Comparison of ENCODE assay signal across 20 cellular contexts in the genomic region with DNA sequence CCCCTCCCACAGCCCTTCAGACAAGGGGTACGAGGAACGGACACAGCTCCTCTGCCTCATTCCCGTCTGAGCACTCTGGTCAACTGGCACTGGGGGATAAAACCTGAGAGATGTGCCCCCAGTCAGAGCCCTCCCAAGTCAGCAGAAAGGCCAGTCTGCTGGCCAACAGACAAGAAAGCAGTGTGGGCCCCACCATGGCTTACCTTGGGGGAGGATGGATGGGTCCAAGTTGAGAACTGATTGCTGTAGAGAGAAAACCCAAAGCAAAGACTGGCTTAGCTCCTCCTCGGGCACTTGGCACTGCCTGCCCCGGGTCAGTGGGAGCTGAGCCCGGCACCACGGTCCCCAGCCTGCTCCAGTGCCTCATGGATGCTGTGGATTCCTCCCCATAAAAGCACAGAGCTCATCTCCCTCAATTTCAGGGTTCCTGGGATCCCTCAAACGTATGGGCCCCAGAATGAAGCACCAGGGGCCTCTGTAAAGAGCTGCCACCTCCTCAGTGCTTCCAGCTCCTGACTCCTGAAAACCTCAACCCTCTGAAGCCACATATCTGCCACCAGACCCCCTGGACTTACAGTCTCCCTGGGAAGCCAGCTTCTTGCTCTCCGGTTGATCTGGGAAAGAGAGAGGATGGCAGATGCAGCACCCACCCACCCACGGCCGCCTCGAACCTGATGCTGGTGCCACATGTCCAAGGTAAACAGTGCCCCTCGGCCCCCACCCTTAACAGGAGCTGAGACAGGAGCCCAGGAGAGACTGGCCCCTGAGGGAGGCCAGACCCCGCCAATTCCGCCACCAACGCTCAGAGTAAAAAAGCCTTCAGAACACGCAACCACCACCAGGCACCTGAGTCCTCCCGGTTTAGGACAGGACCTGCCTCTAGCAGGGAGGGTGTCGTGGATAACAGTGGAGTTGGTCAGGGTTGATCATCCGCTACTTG. TPM values are rescaled to one million over a fixed set of nuclear protein-coding genes. Genes with fewer than 3 reads are reported as not detected.
DNase-seq lines count a peak whose midpoint lies in the region; ATAC-seq, FAIRE-seq and TF ChIP-seq lines count a peak whose summit lies in the region.
"Had no signal": no experiment of that assay in that cellular context is flagged by ENCODE, and none has a peak within 500 bp of the region (broad histone marks: within the 10 kb centered on the region; RNA-seq: fewer than 3 reads in every experiment).

No MANE protein-coding gene starts in this region.

- TF ChIP-seq RAD21 in K562 (CRISPR knock-in tag; conservative IDR thresholded peaks at IDR 0.05 in 1 of 2, IDR thresholded peaks at IDR 0.05 in 1 of 2) = no peak

- peaks cover 58% of the 10 kb centered on the region for H3K36me3 ChIP-seq in CD4-positive, CD25-positive, alpha-beta regulatory T cell (ENCODE audit: control insufficient read depth, insufficient read depth, low read length)
- H3K36me3 ChIP-seq in GM23248 (ENCODE audit: low read depth) = peaks cover 12% of the 10 kb centered on the region; the same call in 1 of the 2 replicates
- H3K36me3 ChIP-seq in K562 (ENCODE audit: control insufficient read depth, insufficient read depth, low read length) = peaks cover 70% of the 10 kb centered on the region
- no peaks in the 10 kb centered on the region for H3K36me3 ChIP-seq in neural progenitor cell

- peaks cover 15% of the 10 kb centered on the region for H3K36me3 Mint-ChIP-seq in CD4-positive, CD25-positive, alpha-beta regulatory T cell
- peaks cover 16% of the 10 kb centered on the region for H3K36me3 Mint-ChIP-seq in neural progenitor cell

- no peak overlapping the region for H3K27ac ChIP-seq in CD4-positive, CD25-positive, alpha-beta regulatory T cell (ENCODE audit: insufficient read depth, low read length, poor library complexity, severe bottlenecking)
- no peak overlapping the region for H3K27ac ChIP-seq in GM23248
- no peak overlapping the region for H3K27ac ChIP-seq in K562 (ENCODE audit: extremely low read depth, low read depth, low read length)
- no peak overlapping the region for H3K27ac ChIP-seq in neural progenitor cell
- H3K27ac ChIP-seq: hepatocyte, pancreas, tibial artery had no signal

- no peak for FAIRE-seq in K562 (lab: Jason Lieb, UNC)
- FAIRE-seq: pancreas had no signal

- H3K27me3 Mint-ChIP-seq in CD4-positive, CD25-positive, alpha-beta regulatory T cell = no peaks in the 10 kb centered on the region
- peaks cover 14% of the 10 kb centered on the region for H3K27me3 Mint-ChIP-seq in neural progenitor cell (ENCODE audit: insufficient read depth, low read depth)
- H3K27me3 Mint-ChIP-seq: activated naive CD4-positive, alpha-beta T cell treated with anti-CD3 and anti-CD28 coated beads, Interleukin-2, amount 50 U/mL, for 24 hours had no signal

- POLR2A ChIA-PET in K562 (lab: Yijun Ruan, JAX) = interaction anchor here (1.0 kb wide), 1 partner anchor 317 kb away, joined by 3 read pairs; no protein-coding TSS in a partner anchor

- H4K20me1 ChIP-seq in GM23248 (ENCODE audit: insufficient read depth) (peaks cover 11% of the 10 kb centered on the region), K562 (replicated peaks; ENCODE audit: control insufficient read depth, insufficient read depth, low read length) (peaks cover 54% of the 10 kb centered on the region), neural progenitor cell (ENCODE audit: low read depth) (peaks cover 78% of the 10 kb centered on the region)

- TF ChIP-seq EP300 in K562 (IDR thresholded peaks at IDR 0.05; ENCODE audit: low read length) = no peak

- H3K79me2 ChIP-seq in GM23248 (ENCODE audit: insufficient read depth) (peaks cover 68% of the 10 kb centered on the region), K562 (ENCODE audit: control insufficient read depth, insufficient read depth, low read length) (peaks cover 63% of the 10 kb centered on the region), neural progenitor cell (ENCODE audit: low read depth) (peaks cover 74% of the 10 kb centered on the region)

- peaks cover 11% of the 10 kb centered on the region for H3K9me1 ChIP-seq in K562 (ENCODE audit: control insufficient read depth, insufficient read depth, low read length)

- no peaks in the 10 kb centered on the region for H3K27me3 ChIP-seq in CD4-positive, CD25-positive, alpha-beta regulatory T cell (ENCODE audit: control insufficient read depth, insufficient read depth, low read length)
- no peaks in the 10 kb centered on the region for H3K27me3 ChIP-seq in GM23248 (replicated peaks; ENCODE audit: insufficient read depth)
- H3K27me3 ChIP-seq in K562 (ENCODE audit: control insufficient read depth in 2 of 2, insufficient read depth in 2 of 2, low read length in 2 of 2) = no peaks in the 10 kb centered on the region
- no peaks in the 10 kb centered on the region for H3K27me3 ChIP-seq in neural progenitor cell
- H3K27me3 ChIP-seq: hepatocyte, pancreas, tibial artery had no signal

- TF ChIP-seq CTCF in K562 (IDR thresholded peaks at IDR 0.05 in 2 of 3, conservative IDR thresholded peaks at IDR 0.05 in 1 of 3; ENCODE audit: insufficient read depth in 2 of 3, low read depth in 1 of 3, low read length in 3 of 3) (no peak), neural progenitor cell (IDR thresholded peaks at IDR 0.05) (no peak)

- no peaks in the 10 kb centered on the region for H3K9me3 Mint-ChIP-seq in CD4-positive, CD25-positive, alpha-beta regulatory T cell
- no peaks in the 10 kb centered on the region for H3K9me3 Mint-ChIP-seq in neural progenitor cell
- H3K9me3 Mint-ChIP-seq: activated naive CD4-positive, alpha-beta T cell treated with anti-CD3 and anti-CD28 coated beads, Interleukin-2, amount 50 U/mL, for 24 hours; CD8-positive, alpha-beta memory T cell had no signal

- no peaks in the 10 kb centered on the region; the same call in 1 of the 2 replicates for H3F3A ChIP-seq in GM23248 (ENCODE audit: insufficient read depth)
- H3F3A ChIP-seq in neural progenitor cell (ENCODE audit: low read depth) = peaks cover 18% of the 10 kb centered on the region

- peaks cover 33% of the 10 kb centered on the region for H3K4me1 ChIP-seq in CD4-positive, CD25-positive, alpha-beta regulatory T cell (ENCODE audit: control insufficient read depth, insufficient read depth, low read length, poor library complexity, severe bottlenecking)
- H3K4me1 ChIP-seq in GM23248 (ENCODE audit: insufficient read depth) (peaks cover 12% of the 10 kb centered on the region), K562 (replicated peaks in 1 of 2; ENCODE audit: control insufficient read depth in 2 of 2, insufficient read depth in 2 of 2, low read length in 2 of 2) (peaks cover 16 to 51% of the 10 kb centered on the region in 2 experiments), neural progenitor cell (peaks cover 13% of the 10 kb centered on the region)

- CTCF ChIA-PET in K562 (lab: Yijun Ruan, JAX; ENCODE audit: low intra/inter-chr PET ratio) = no interaction called here

- 78 to 81% methylated on average over 19 to 20 of the region's 20 CpGs for WGBS in GM23248 (ENCODE audit: low coverage in 1 of 2, low lambda C conversion rate in 2 of 2, missing lambda C conversion rate in 2 of 2), 2 experiments
- WGBS in K562 (ENCODE audit: insufficient coverage, low coverage, missing lambda C conversion rate) = 91% methylated on average over 14 of the region's 20 CpGs

- peak overlapping the region; percentile 94 for H3K9ac ChIP-seq in GM23248
- peak overlapping the region in 1 of 2 experiments; percentile 46; a peak in 3 of 4 replicates for H3K9ac ChIP-seq in K562 (ENCODE audit: insufficient read depth in 1 of 2, low read depth in 2 of 2, low read length in 2 of 2)
- H3K9ac ChIP-seq in neural progenitor cell = peak overlapping the region; percentile 47

- BruUV-seq in K562 (replicated peaks; lab: Mats Ljungman, UMichigan) = no TSS peak

- peak overlapping the region in 1 of 4 donors; percentile 88 for H3K4me3 Mint-ChIP-seq in CD4-positive, CD25-positive, alpha-beta regulatory T cell
- peak overlapping the region; percentile 48 for H3K4me3 Mint-ChIP-seq in neural progenitor cell

- no peak overlapping the region for H2AFZ ChIP-seq in GM23248
- H2AFZ ChIP-seq in K562 (ENCODE audit: low read depth, low read length) = no peak overlapping the region
- no peak overlapping the region for H2AFZ ChIP-seq in neural progenitor cell (replicated peaks)
- H2AFZ ChIP-seq: hepatocyte had no signal

- intact Hi-C loops in K562 (cut with micrococcal nuclease) = loop anchor here (10.0 kb wide), 2 partner anchors 107 to 257 kb away; no protein-coding TSS in a partner anchor

- no peak overlapping the region for H3K4me3 ChIP-seq in CD4-positive, CD25-positive, alpha-beta regulatory T cell (ENCODE audit: low read depth, low read length)
- H3K4me3 ChIP-seq in GM23248 (no peak overlapping the region), K562 (no peak overlapping the region), neural progenitor cell (no peak overlapping the region)
- H3K4me3 ChIP-seq: hepatocyte, pancreas, tibial artery had no signal

- in situ Hi-C loops in GM23248 (cut with MboI) (no loop called here), K562 (cut with MboI) (no loop called here)

- no peaks in the 10 kb centered on the region for H3K9me2 ChIP-seq in GM23248 (ENCODE audit: insufficient read depth)

- no peak for DNase-seq in CD4-positive, CD25-positive, alpha-beta regulatory T cell
- DNase-seq in GM23248 (no peak), K562 (ENCODE audit: extremely low read depth in 1 of 4, low spot score in 3 of 4) (no peak), neural progenitor cell (ENCODE audit: low spot score) (no peak), DMS 273 treated with DMSO at 0.1 percent for 48 hours (lab: John Stamatoyannopoulos, UW) (no peak)
- DNase-seq: CD8-positive, alpha-beta memory T cell; effector CD4-positive, alpha-beta T cell; GOT3; kidney glomerular epithelial cell; NCI-H146; pancreas; T-helper 2 cell; tibial artery had no signal

- no peak overlapping the region for H3K4me2 ChIP-seq in GM23248 (ENCODE audit: unreplicated experiment)
- H3K4me2 ChIP-seq in K562 (ENCODE audit: insufficient read depth, low read length) = no peak overlapping the region
- peak overlapping the region; percentile 82 for H3K4me2 ChIP-seq in neural progenitor cell

- ATAC-seq in CD4-positive, CD25-positive, alpha-beta regulatory T cell (ENCODE audit: low read depth in 2 of 2) = no peak
- ATAC-seq in K562 (no peak), GM18502 (IDR thresholded peaks at IDR 0.05; ENCODE audit: poor library complexity, unreplicated experiment) (no peak), GM18511 (IDR thresholded peaks at IDR 0.05; ENCODE audit: unreplicated experiment) (no peak)
- ATAC-seq: activated CD4-positive, CD25-positive, alpha-beta regulatory T cell treated with anti-CD3 and anti-CD28 coated beads, Interleukin-2, amount 50 U/mL, for 24 hours; pancreas had no signal

- TF ChIP-seq POLR2A in K562 (conservative IDR thresholded peaks at IDR 0.05) = no peak

- no peaks in the 10 kb centered on the region for H3K9me3 ChIP-seq in CD4-positive, CD25-positive, alpha-beta regulatory T cell (ENCODE audit: control insufficient read depth in 2 of 2, low read length in 2 of 2)
- H3K9me3 ChIP-seq in GM23248 (ENCODE audit: low read depth) = no peaks in the 10 kb centered on the region
- H3K9me3 ChIP-seq in K562 (replicated peaks; ENCODE audit: control insufficient read depth, insufficient read depth, low read depth, low read length) = no peaks in the 10 kb centered on the region
- H3K9me3 ChIP-seq in neural progenitor cell (ENCODE audit: low read depth) = no peaks in the 10 kb centered on the region
- H3K9me3 ChIP-seq: pancreas, tibial artery had no signal

- H3K4me1 Mint-ChIP-seq in CD4-positive, CD25-positive, alpha-beta regulatory T cell = peaks cover 0 to 43% (median 22%) of the 10 kb centered on the region in 4 donors
- H3K4me1 Mint-ChIP-seq in neural progenitor cell = peaks cover 28% of the 10 kb centered on the region

- peak overlapping the region in 2 of 3 donors; percentile 5 to 20 for H3K27ac Mint-ChIP-seq in CD4-positive, CD25-positive, alpha-beta regulatory T cell
- no peak overlapping the region for H3K27ac Mint-ChIP-seq in neural progenitor cell
- H3K27ac Mint-ChIP-seq: activated naive CD4-positive, alpha-beta T cell treated with anti-CD3 and anti-CD28 coated beads, Interleukin-2, amount 50 U/mL, for 24 hours had no signal

RNA-seq across cellular contexts. Expression of a gene that starts 3.3 kb away (rescaled TPM):
- total RNA-seq in CD4-positive, CD25-positive, alpha-beta regulatory T cell = 156 TPM
- 10 to 100 TPM in 3 of 4 donors, 1 to 10 TPM in 1; 9.1 to 20.3 (median 11.4) TPM for polyA plus RNA-seq in CD4-positive, CD25-positive, alpha-beta regulatory T cell
- 55.1 and 61.6 TPM in 2 replicates for total RNA-seq in GM23248 (2014; rRNA removed; shearing (Covaris generic))
- polyA plus RNA-seq in GM23248 (2016; fragmentation: Nextera tagmentation; extraction: Ambion mirVana) (16.9 and 17.3 TPM in 2 replicates), K562 (2011; rRNA removed) (93.1 and 118 TPM in 2 replicates), K562 (2014; fragmentation: Illumina TruSeq; extraction: Trizol) (215 and 288 TPM in 2 replicates), K562 (2014; fragmentation: Nextera tagmentation; extraction: Ambion mirVana) (1 to 10 TPM; 4.2 to 5.7 TPM), K562 (2014; rRNA removed) (313 and 329 TPM in 2 replicates)
- total RNA-seq in K562 (2011; cell fraction: chromatin; rRNA removed; ENCODE audit: low replicate concordance) = 186 and 376 TPM in 2 replicates
- 235 and 244 TPM in 2 replicates for total RNA-seq in K562 (2011; cell fraction: nucleolus; rRNA removed)
- total RNA-seq in K562 (2011; cell fraction: nucleoplasm; rRNA removed) = 196 TPM in 2 replicates
- total RNA-seq in K562 (2014; rRNA removed) (183 and 227 TPM in 2 replicates), K562 (2014; rRNA removed; fragmentation: Illumina TruSeq; extraction: Trizol) (94.5 and 97.2 TPM in 2 replicates), K562 (2015; rRNA removed; fragmentation: Illumina TruSeq; extraction: Trizol) (139 and 150 TPM in 2 replicates), K562 (2021) (519 and 564 TPM in 2 replicates), neural progenitor cell (ENCODE audit: low replicate concordance) (136 and 283 TPM in 2 replicates)
- 82.9 and 159 TPM in 2 replicates for polyA plus RNA-seq in K562 (2011; cell fraction: cytosol; rRNA removed)
- polyA plus RNA-seq in K562 (2011; cell fraction: nucleus; rRNA removed) = 172 and 201 TPM in 2 replicates
- polyA plus RNA-seq in K562 (2012) = 307 and 455 TPM in 2 replicates
- 136 and 150 TPM in 2 replicates for polyA minus RNA-seq in K562 (2011; rRNA and poly(A)+ RNA removed)
- 200 and 285 TPM in 2 replicates for polyA minus RNA-seq in K562 (2011; cell fraction: cytosol; rRNA and poly(A)+ RNA removed)
- 88.2 and 125 TPM in 2 replicates for polyA minus RNA-seq in K562 (2011; cell fraction: nucleus; rRNA and poly(A)+ RNA removed)

RNA-seq across cellular contexts. Expression of a gene that starts 12.2 kb away (rescaled TPM):
- total RNA-seq in CD4-positive, CD25-positive, alpha-beta regulatory T cell = 0.42 TPM
- polyA plus RNA-seq in CD4-positive, CD25-positive, alpha-beta regulatory T cell = under 1 TPM in 1 of 4 donors, not detected in 3; 0.24 TPM
- total RNA-seq in GM23248 (2014; rRNA removed; shearing (Covaris generic)) = not detected in 2 replicates
- polyA plus RNA-seq in GM23248 (2016; fragmentation: Nextera tagmentation; extraction: Ambion mirVana) (not detected in 2 replicates), K562 (2011; rRNA removed) (3.3 and 6.5 TPM in 2 replicates), K562 (2014; fragmentation: Illumina TruSeq; extraction: Trizol) (2.0 and 4.7 TPM in 2 replicates), K562 (2014; fragmentation: Nextera tagmentation; extraction: Ambion mirVana) (under 1 TPM; 0.08 to 0.24 TPM), K562 (2014; rRNA removed) (4.0 and 6.7 TPM in 2 replicates)
- 1.6 and 2.4 TPM in 2 replicates for total RNA-seq in K562 (2011; cell fraction: chromatin; rRNA removed; ENCODE audit: low replicate concordance)
- total RNA-seq in K562 (2011; cell fraction: nucleolus; rRNA removed) = 1.4 and 1.8 TPM in 2 replicates
- total RNA-seq in K562 (2011; cell fraction: nucleoplasm; rRNA removed) = 1.9 and 2.8 TPM in 2 replicates
- total RNA-seq in K562 (2014; rRNA removed) (0.94 and 1.00 TPM in 2 replicates), K562 (2014; rRNA removed; fragmentation: Illumina TruSeq; extraction: Trizol) (1.1 and 1.6 TPM in 2 replicates), K562 (2015; rRNA removed; fragmentation: Illumina TruSeq; extraction: Trizol) (1.2 and 1.6 TPM in 2 replicates), K562 (2021) (4.2 and 4.6 TPM in 2 replicates), neural progenitor cell (ENCODE audit: low replicate concordance) (0.46 TPM in 1 of 2 replicates, not detected in the other)
- 6.1 and 6.3 TPM in 2 replicates for polyA plus RNA-seq in K562 (2011; cell fraction: cytosol; rRNA removed)
- 3.6 and 4.5 TPM in 2 replicates for polyA plus RNA-seq in K562 (2011; cell fraction: nucleus; rRNA removed)
- polyA plus RNA-seq in K562 (2012) = 3.6 TPM in 2 replicates
- polyA minus RNA-seq in K562 (2011; rRNA and poly(A)+ RNA removed) = 0.54 and 0.77 TPM in 2 replicates
- 0.76 and 2.5 TPM in 2 replicates for polyA minus RNA-seq in K562 (2011; cell fraction: cytosol; rRNA and poly(A)+ RNA removed)
- polyA minus RNA-seq in K562 (2011; cell fraction: nucleus; rRNA and poly(A)+ RNA removed) = 0.27 and 0.67 TPM in 2 replicates
- total RNA-seq: Daoy had no signal
- polyA plus RNA-seq: CD8-positive, alpha-beta memory T cell had no signal

RNA-seq across cellular contexts. Expression of a gene that starts 28.4 kb away (rescaled TPM):
- 53.4 TPM for total RNA-seq in CD4-positive, CD25-positive, alpha-beta regulatory T cell
- 10 to 100 TPM; 16.0 to 19.7 (median 17.5) TPM for polyA plus RNA-seq in CD4-positive, CD25-positive, alpha-beta regulatory T cell
- 43.3 and 48.7 TPM in 2 replicates for total RNA-seq in GM23248 (2014; rRNA removed; shearing (Covaris generic))
- polyA plus RNA-seq in GM23248 (2016; fragmentation: Nextera tagmentation; extraction: Ambion mirVana) (41.2 and 44.0 TPM in 2 replicates), K562 (2011; rRNA removed) (34.9 and 47.9 TPM in 2 replicates), K562 (2014; fragmentation: Illumina TruSeq; extraction: Trizol) (68.4 and 85.9 TPM in 2 replicates), K562 (2014; fragmentation: Nextera tagmentation; extraction: Ambion mirVana) (1 to 10 TPM; 4.7 to 6.3 TPM), K562 (2014; rRNA removed) (66.0 and 68.7 TPM in 2 replicates)
- total RNA-seq in K562 (2011; cell fraction: chromatin; rRNA removed; ENCODE audit: low replicate concordance) = 19.4 and 44.5 TPM in 2 replicates
- total RNA-seq in K562 (2011; cell fraction: nucleolus; rRNA removed) = 26.5 and 29.9 TPM in 2 replicates
- 20.7 and 21.6 TPM in 2 replicates for total RNA-seq in K562 (2011; cell fraction: nucleoplasm; rRNA removed)
- total RNA-seq in K562 (2014; rRNA removed) (75.4 and 81.6 TPM in 2 replicates), K562 (2014; rRNA removed; fragmentation: Illumina TruSeq; extraction: Trizol) (30.3 TPM in 2 replicates), K562 (2015; rRNA removed; fragmentation: Illumina TruSeq; extraction: Trizol) (73.5 and 79.1 TPM in 2 replicates), K562 (2021) (58.9 and 71.7 TPM in 2 replicates), neural progenitor cell (ENCODE audit: low replicate concordance) (36.9 and 46.9 TPM in 2 replicates)
- 52.9 and 70.5 TPM in 2 replicates for polyA plus RNA-seq in K562 (2011; cell fraction: cytosol; rRNA removed)
- polyA plus RNA-seq in K562 (2011; cell fraction: nucleus; rRNA removed) = 25.6 and 38.6 TPM in 2 replicates
- 74.1 and 80.2 TPM in 2 replicates for polyA plus RNA-seq in K562 (2012)
- 28.2 and 53.2 TPM in 2 replicates for polyA minus RNA-seq in K562 (2011; rRNA and poly(A)+ RNA removed)
- 37.8 and 49.9 TPM in 2 replicates for polyA minus RNA-seq in K562 (2011; cell fraction: cytosol; rRNA and poly(A)+ RNA removed)
- polyA minus RNA-seq in K562 (2011; cell fraction: nucleus; rRNA and poly(A)+ RNA removed) = 8.5 and 12.0 TPM in 2 replicates

RNA-seq across cellular contexts. Expression of a gene that starts 38.2 kb away (rescaled TPM):
- total RNA-seq in CD4-positive, CD25-positive, alpha-beta regulatory T cell = 10.9 TPM
- polyA plus RNA-seq in CD4-positive, CD25-positive, alpha-beta regulatory T cell = 10 to 100 TPM in 2 of 4 donors, 1 to 10 TPM in 2; 6.6 to 14.7 (median 11.1) TPM
- 33.2 and 43.3 TPM in 2 replicates for total RNA-seq in GM23248 (2014; rRNA removed; shearing (Covaris generic))
- polyA plus RNA-seq in GM23248 (2016; fragmentation: Nextera tagmentation; extraction: Ambion mirVana) (12.5 and 13.7 TPM in 2 replicates), K562 (2011; rRNA removed) (18.7 and 20.9 TPM in 2 replicates), K562 (2014; fragmentation: Illumina TruSeq; extraction: Trizol) (64.3 and 70.5 TPM in 2 replicates), K562 (2014; fragmentation: Nextera tagmentation; extraction: Ambion mirVana) (1 to 10 TPM; 6.1 to 6.5 TPM), K562 (2014; rRNA removed) (44.3 and 47.5 TPM in 2 replicates)
- 29.1 and 59.8 TPM in 2 replicates for total RNA-seq in K562 (2011; cell fraction: chromatin; rRNA removed; ENCODE audit: low replicate concordance)
- 30.5 and 33.7 TPM in 2 replicates for total RNA-seq in K562 (2011; cell fraction: nucleolus; rRNA removed)
- 23.0 and 27.6 TPM in 2 replicates for total RNA-seq in K562 (2011; cell fraction: nucleoplasm; rRNA removed)
- total RNA-seq in K562 (2014; rRNA removed) (40.4 and 57.2 TPM in 2 replicates), K562 (2014; rRNA removed; fragmentation: Illumina TruSeq; extraction: Trizol) (26.2 and 26.6 TPM in 2 replicates), K562 (2015; rRNA removed; fragmentation: Illumina TruSeq; extraction: Trizol) (25.8 and 26.0 TPM in 2 replicates), K562 (2021) (72.0 and 75.1 TPM in 2 replicates), neural progenitor cell (ENCODE audit: low replicate concordance) (16.0 and 57.2 TPM in 2 replicates)
- 26.3 and 40.4 TPM in 2 replicates for polyA plus RNA-seq in K562 (2011; cell fraction: cytosol; rRNA removed)
- polyA plus RNA-seq in K562 (2011; cell fraction: nucleus; rRNA removed) = 29.0 and 43.3 TPM in 2 replicates
- 50.5 and 59.9 TPM in 2 replicates for polyA plus RNA-seq in K562 (2012)
- 11.8 and 15.9 TPM in 2 replicates for polyA minus RNA-seq in K562 (2011; rRNA and poly(A)+ RNA removed)
- polyA minus RNA-seq in K562 (2011; cell fraction: cytosol; rRNA and poly(A)+ RNA removed) = 43.9 and 56.2 TPM in 2 replicates
- polyA minus RNA-seq in K562 (2011; cell fraction: nucleus; rRNA and poly(A)+ RNA removed) = 8.1 and 11.1 TPM in 2 replicates

RNA-seq across cellular contexts. Expression of a gene that starts 42.7 kb away (rescaled TPM):
- 1.6 TPM for total RNA-seq in CD4-positive, CD25-positive, alpha-beta regulatory T cell
- 1 to 10 TPM; 2.6 to 5.8 (median 3.7) TPM for polyA plus RNA-seq in CD4-positive, CD25-positive, alpha-beta regulatory T cell
- not detected in 2 replicates for total RNA-seq in GM23248 (2014; rRNA removed; shearing (Covaris generic))
- polyA plus RNA-seq in GM23248 (2016; fragmentation: Nextera tagmentation; extraction: Ambion mirVana) (not detected in 2 replicates), K562 (2011; rRNA removed) (0.11 TPM in 1 of 2 replicates, not detected in the other), K562 (2014; fragmentation: Illumina TruSeq; extraction: Trizol) (not detected in 2 replicates), K562 (2014; fragmentation: Nextera tagmentation; extraction: Ambion mirVana) (not detected), K562 (2014; rRNA removed) (0.18 TPM in 1 of 2 replicates, not detected in the other)
- 0.21 TPM in 1 of 2 replicates, not detected in the other for total RNA-seq in K562 (2011; cell fraction: chromatin; rRNA removed; ENCODE audit: low replicate concordance)
- total RNA-seq in K562 (2011; cell fraction: nucleolus; rRNA removed) = not detected in 2 replicates
- not detected in 2 replicates for total RNA-seq in K562 (2011; cell fraction: nucleoplasm; rRNA removed)
- total RNA-seq in K562 (2014; rRNA removed) (0.57 TPM in 1 of 2 replicates, not detected in the other), K562 (2014; rRNA removed; fragmentation: Illumina TruSeq; extraction: Trizol) (not detected in 2 replicates), K562 (2015; rRNA removed; fragmentation: Illumina TruSeq; extraction: Trizol) (not detected in 2 replicates), K562 (2021) (0.49 and 0.65 TPM in 2 replicates), neural progenitor cell (ENCODE audit: low replicate concordance) (1.2 and 1.3 TPM in 2 replicates)
- 0.18 TPM in 1 of 2 replicates, not detected in the other for polyA plus RNA-seq in K562 (2011; cell fraction: cytosol; rRNA removed)
- 0.17 TPM in 1 of 2 replicates, not detected in the other for polyA plus RNA-seq in K562 (2011; cell fraction: nucleus; rRNA removed)
- polyA plus RNA-seq in K562 (2012) = 0.13 and 0.15 TPM in 2 replicates
- polyA minus RNA-seq in K562 (2011; rRNA and poly(A)+ RNA removed) = not detected in 2 replicates
- polyA minus RNA-seq in K562 (2011; cell fraction: cytosol; rRNA and poly(A)+ RNA removed) = not detected in 2 replicates
- polyA minus RNA-seq in K562 (2011; cell fraction: nucleus; rRNA and poly(A)+ RNA removed) = not detected in 2 replicates
- total RNA-seq: Daoy, skeletal muscle tissue had no signal
